In genomic region chr1:234618726-234619049, GRCh38 we compare ENCODE assay signal across 12 cellular contexts. TPM values are rescaled to one million over a fixed set of nuclear protein-coding genes. Genes with fewer than 3 reads are reported as not detected.
DNase-seq lines count a peak whose midpoint lies in the region; ATAC-seq and TF ChIP-seq lines count a peak whose summit lies in the region.
"Had no signal": no experiment of that assay in that cellular context is flagged by ENCODE, and none has a peak within 500 bp of the region (broad histone marks: within the 10 kb centered on the region; RNA-seq: fewer than 3 reads in every experiment).

No MANE protein-coding gene starts in this region.

- peaks cover 14% of the 10 kb centered on the region for H3K36me3 Mint-ChIP-seq in Calu3 (ENCODE audit: insufficient read depth, unreplicated experiment)

- ATAC-seq in RWPE2 (ENCODE audit: low read depth) (peak; percentile 64), gastroesophageal sphincter (no peak), GM21423 (IDR thresholded peaks at IDR 0.05; ENCODE audit: unreplicated experiment) (no peak), GM18870 (IDR thresholded peaks at IDR 0.05; ENCODE audit: unreplicated experiment) (no peak)

- peak overlapping the region; percentile 98 for H4K91ac ChIP-seq in trophoblast cell (ENCODE audit: low read depth, low read length)

- H3K9ac ChIP-seq in trophoblast cell (ENCODE audit: low read length), result no peak overlapping the region

- BruUV-seq in Calu3 (replicated peaks; lab: Mats Ljungman, UMichigan), result no TSS peak

- peaks cover 1% of the 10 kb centered on the region for H3K79me2 ChIP-seq in trophoblast cell (ENCODE audit: control insufficient read depth, insufficient read depth, low read length, poor library complexity)

- H3K27ac ChIP-seq in RWPE2 (ENCODE audit: poor library complexity, severe bottlenecking) (peak overlapping the region; percentile 96), gastroesophageal sphincter (peak overlapping the region; percentile 3 to 55 (median 31)), trophoblast cell (ENCODE audit: low read depth, low read length) (peak overlapping the region; percentile 99)

- H3K36me3 ChIP-seq in RWPE2 (ENCODE audit: low read depth), result no peaks in the 10 kb centered on the region
- H3K36me3 ChIP-seq in gastroesophageal sphincter, result no peaks in the 10 kb centered on the region
- H3K36me3 ChIP-seq in trophoblast cell (ENCODE audit: control insufficient read depth in 1 of 2, insufficient read depth in 2 of 2, low read length in 2 of 2), result no peaks in the 10 kb centered on the region

- DNase-seq in Calu3 (no peak), RWPE2 (ENCODE audit: low spot score) (no peak), trophoblast cell (no peak)
- no peak for DNase-seq in activated naive CD4-positive, alpha-beta T cell (lab: John Stamatoyannopoulos, UW)
- no peak for DNase-seq in activated CD4-positive, alpha-beta T cell treated with anti-CD3 and anti-CD28 coated beads for 4 hours
- DNase-seq: activated CD4-positive, CD25-positive, alpha-beta regulatory T cell treated with anti-CD3 and anti-CD28 coated beads, Interleukin-2, amount 50 U/mL, for 72 hours; activated effector memory CD4-positive, alpha-beta T cell treated with anti-CD3 and anti-CD28 coated beads, Interleukin-2, amount 50 U/mL, for 16 hours; posterior cingulate gyrus; SHP77 had no signal

- H4K12ac ChIP-seq in trophoblast cell (ENCODE audit: low read depth, low read length), result no peak overlapping the region

- peaks cover 26% of the 10 kb centered on the region for H3K79me1 ChIP-seq in trophoblast cell (ENCODE audit: low read length)

- peak overlapping the region; percentile 80 for H4K8ac ChIP-seq in trophoblast cell (ENCODE audit: low read depth, low read length)

- H3K23ac ChIP-seq in trophoblast cell (ENCODE audit: low read length), result no peak overlapping the region

- TF ChIP-seq EP300 in gastroesophageal sphincter (IDR thresholded peaks at IDR 0.05), result no peak

- no peaks in the 10 kb centered on the region for H3K9me3 ChIP-seq in RWPE2 (ENCODE audit: severe bottlenecking)
- no peaks in the 10 kb centered on the region for H3K9me3 ChIP-seq in gastroesophageal sphincter
- H3K9me3 ChIP-seq in trophoblast cell (ENCODE audit: insufficient read depth, low read depth, low read length), result no peaks in the 10 kb centered on the region

- H3K18ac ChIP-seq in trophoblast cell (ENCODE audit: low read length), result no peak overlapping the region

- intact Hi-C loops in Calu3 (cut with micrococcal nuclease; ENCODE audit: unreplicated experiment), result no loop called here

- H3K4me3 ChIP-seq in RWPE2 (ENCODE audit: severe bottlenecking), result no peak overlapping the region
- H3K4me3 ChIP-seq in gastroesophageal sphincter, result no peak overlapping the region
- no peak overlapping the region for H3K4me3 ChIP-seq in trophoblast cell (ENCODE audit: low read depth, low read length)

- CTCF ChIA-PET in Calu3 (lab: Charles Lee), result interaction anchor here (1.0 to 1.3 kb wide), 2 partner anchors 9 to 13 kb away, joined by 3 to 5 read pairs; no protein-coding TSS in a partner anchor

- TF ChIP-seq CTCF in Calu3 (IDR thresholded peaks at IDR 0.05; ENCODE audit: unreplicated experiment) (no peak), RWPE2 (IDR thresholded peaks at IDR 0.05; ENCODE audit: poor library complexity, severe bottlenecking) (no peak), gastroesophageal sphincter (IDR thresholded peaks at IDR 0.05) (no peak)

- H3K4ac ChIP-seq in trophoblast cell (ENCODE audit: low read depth, low read length), result peak overlapping the region; percentile 95

- H3K4me2 ChIP-seq in trophoblast cell (ENCODE audit: low read length), result peak overlapping the region; percentile 28

- peak overlapping the region; percentile 35 for H2AFZ ChIP-seq in trophoblast cell (ENCODE audit: insufficient read depth, low read length, poor library complexity)

- 65 to 66% methylated on average over 5 of the region's 5 CpGs for WGBS in gastroesophageal sphincter (ENCODE audit: low coverage in 1 of 2), 2 donors
- WGBS in trophoblast cell (ENCODE audit: extremely low coverage, insufficient coverage, insufficient read length), result no CpG with 5 or more reads among the region's 5 CpGs

- H2BK5ac ChIP-seq in trophoblast cell (ENCODE audit: low read depth, low read length, poor library complexity), result peak overlapping the region; percentile 100

- no peak overlapping the region for H3K4me3 Mint-ChIP-seq in Calu3 (ENCODE audit: low read depth, unreplicated experiment)

- H3K27me3 Mint-ChIP-seq in Calu3 (ENCODE audit: unreplicated experiment), result no peaks in the 10 kb centered on the region

- peaks cover 74% of the 10 kb centered on the region for H3K4me1 Mint-ChIP-seq in Calu3 (ENCODE audit: low read depth, unreplicated experiment)

- H3K4me1 ChIP-seq in RWPE2 (ENCODE audit: insufficient read depth, poor library complexity, severe bottlenecking), result peaks cover 55% of the 10 kb centered on the region
- peaks cover 8 to 47% (median 17%) of the 10 kb centered on the region in 3 donors for H3K4me1 ChIP-seq in gastroesophageal sphincter
- H3K4me1 ChIP-seq in trophoblast cell (ENCODE audit: control insufficient read depth in 1 of 2, insufficient read depth in 2 of 2, low read length in 2 of 2), result peaks cover 16 to 21% of the 10 kb centered on the region in 2 experiments

- H2BK120ac ChIP-seq in trophoblast cell (ENCODE audit: insufficient read depth, low read length, poor library complexity), result peak overlapping the region; percentile 100

- H3K27me3 ChIP-seq in RWPE2 (ENCODE audit: insufficient read depth, poor library complexity, severe bottlenecking), result no peaks in the 10 kb centered on the region
- H3K27me3 ChIP-seq in gastroesophageal sphincter, result no peaks in the 10 kb centered on the region
- no peaks in the 10 kb centered on the region for H3K27me3 ChIP-seq in trophoblast cell (ENCODE audit: insufficient read depth, low read length)

- H3K9me3 Mint-ChIP-seq in Calu3 (ENCODE audit: low read depth, unreplicated experiment), result no peaks in the 10 kb centered on the region

- H2AK5ac ChIP-seq in trophoblast cell (ENCODE audit: low read length), result peak overlapping the region; percentile 91

- H3K27ac Mint-ChIP-seq in Calu3 (ENCODE audit: unreplicated experiment), result peak overlapping the region; percentile 99

- H2BK12ac ChIP-seq in trophoblast cell (ENCODE audit: low read length), result peak overlapping the region; percentile 95

- TF ChIP-seq POLR2A in gastroesophageal sphincter (IDR thresholded peaks at IDR 0.05), result no peak

- peak overlapping the region; percentile 98 for H3K14ac ChIP-seq in trophoblast cell (ENCODE audit: low read length)

RNA-seq across cellular contexts. Expression of gene IRF2BP2, which starts 8.7 kb away (rescaled TPM):
- total RNA-seq in Calu3 (2022) (192 and 196 TPM in 2 replicates), gastroesophageal sphincter (100 to 1,000 TPM in 3 of 4 donors, 10 to 100 TPM in 1; 70.1 to 107 (median 104) TPM)
- polyA plus RNA-seq in trophoblast cell (2013), result 147 and 150 TPM in 2 replicates

Comparison
In these comparisons a context has a peak if more than half of its experiments do, and no peak if none do; other contexts are left out.
1. H3K27ac ChIP-seq: peak in every context shown above with its lines; median percentile 99 in trophoblast cell; 96 in RWPE2; 31 in gastroesophageal sphincter.